Comparison of ENCODE assay signal across 8 cellular contexts in the genomic region with DNA sequence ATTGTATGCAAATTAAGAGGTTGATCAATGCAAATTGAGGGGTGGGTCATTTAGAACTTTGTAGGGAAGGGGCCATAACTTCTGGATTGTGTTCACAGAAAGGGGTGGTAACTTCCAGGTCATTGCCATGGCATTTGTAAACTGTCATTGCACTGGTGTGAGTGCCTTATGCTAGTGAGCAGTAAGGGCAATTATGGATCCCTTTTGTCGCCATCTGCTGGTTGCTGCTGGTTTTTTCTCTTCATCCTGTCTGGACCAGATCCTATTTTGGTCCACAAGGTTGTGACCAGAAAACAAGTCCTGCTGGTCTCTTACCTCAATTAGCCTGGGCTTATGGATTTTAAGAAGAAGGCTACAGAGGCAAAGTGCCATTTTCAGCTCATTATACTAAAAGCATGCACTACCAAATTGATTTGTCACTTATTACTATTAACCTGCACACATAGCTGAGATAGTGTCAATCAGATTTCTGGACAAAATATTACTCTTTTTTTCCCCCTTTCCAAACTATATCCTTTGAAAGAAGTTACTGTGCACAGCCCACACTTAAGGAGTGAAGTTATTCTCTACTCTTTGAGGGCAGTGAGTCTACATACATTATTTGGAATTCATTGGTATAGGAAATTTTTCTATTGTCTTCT.
DNase-seq lines count a peak whose midpoint lies in the region; ATAC-seq and TF ChIP-seq lines count a peak whose summit lies in the region.

No MANE protein-coding gene starts in this region.

- no peaks in the 10 kb centered on the region for H3K4me1 ChIP-seq in Loucy (ENCODE audit: insufficient read depth, low read length, poor library complexity, severe bottlenecking)

- H3K9me3 Mint-ChIP-seq in T-cell: no peaks in the 10 kb centered on the region

- TF ChIP-seq CTCF in Loucy (conservative IDR thresholded peaks at IDR 0.05; ENCODE audit: low read length): peak; percentile 81

- no peak overlapping the region for H3K27ac Mint-ChIP-seq in T-cell

- no peaks in the 10 kb centered on the region for H3K36me3 ChIP-seq in Loucy (ENCODE audit: insufficient read depth, low read length)

- no peak overlapping the region for H3K4me2 ChIP-seq in Loucy (ENCODE audit: low read depth, low read length, poor library complexity, severe bottlenecking)

- H3K4me3 ChIP-seq in Loucy (ENCODE audit: low read length, poor library complexity, severe bottlenecking): no peak overlapping the region

- H3K9me2 ChIP-seq in Loucy (replicated peaks; ENCODE audit: low read depth, low read length): no peaks in the 10 kb centered on the region

- H3K9ac ChIP-seq in Loucy (ENCODE audit: low read depth, low read length, poor library complexity, severe bottlenecking): no peak overlapping the region

- no peak for ATAC-seq in T-cell (replicated peaks in 1 of 4)

- no peaks in the 10 kb centered on the region for H3K4me1 Mint-ChIP-seq in T-cell

- H3K79me2 ChIP-seq in Loucy (ENCODE audit: insufficient read depth, low read length): no peaks in the 10 kb centered on the region

- POLR2A ChIA-PET in T-cell (lab: Charles Lee): no interaction called here

- H3K36me3 Mint-ChIP-seq in T-cell: no peaks in the 10 kb centered on the region

- CTCF ChIA-PET in T-cell (lab: Charles Lee): interaction anchor here (0.6 to 1.4 kb wide), 3 partner anchors 15 to 1087 kb away, joined by 3 to 5 read pairs (median 4); no protein-coding TSS in a partner anchor

- H3K27me3 ChIP-seq in Loucy (ENCODE audit: insufficient read depth, low read length, poor library complexity, severe bottlenecking): no peaks in the 10 kb centered on the region

- H3K27me3 Mint-ChIP-seq in T-cell: no peaks in the 10 kb centered on the region

- H2AFZ ChIP-seq in Loucy (ENCODE audit: low read length): no peak overlapping the region

- DNase-seq in DMS79 (lab: John Stamatoyannopoulos, UW): peak; percentile 2
- DNase-seq in DMS79 treated with DMSO at 0.1 percent for 48 hours (lab: John Stamatoyannopoulos, UW): no peak
- peak; percentile 36 for DNase-seq in HCEC 1CT
- peak in 29 of 34 experiments; percentile 4 to 51 (median 31) for DNase-seq in T-cell
- peak; percentile 66 for DNase-seq in astrocyte of the hippocampus (ENCODE audit: low read depth, low spot score)
- peak; percentile 49 for DNase-seq in iPS-NIHi7 (ENCODE audit: extremely low spot score)
- DNase-seq in stimulated activated CD4-positive, alpha-beta T cell treated with anti-CD3 and anti-CD28 coated beads, Interleukin-1b, Interleukin-23, amount 100 ng/mL, for 48 hours: peak; percentile 54

- H3K4me3 Mint-ChIP-seq in T-cell: no peak overlapping the region

- H4K20me1 ChIP-seq in Loucy (ENCODE audit: insufficient read depth, low read length, poor library complexity, severe bottlenecking): no peaks in the 10 kb centered on the region

- H3K9me3 ChIP-seq in Loucy (ENCODE audit: insufficient read depth, low read depth, low read length): no peaks in the 10 kb centered on the region

- no peaks in the 10 kb centered on the region for H3F3A ChIP-seq in Loucy (ENCODE audit: low read depth)
